In genomic region chr5:6322163-6322713, GRCh38 we compare ENCODE assay signal across 31 cellular contexts.
"Had no signal": no experiment of that assay in that cellular context is flagged by ENCODE, and none has a peak within 500 bp of the region (broad histone marks: within the 10 kb centered on the region; RNA-seq: fewer than 3 reads in every experiment).

No MANE protein-coding gene starts in this region.

- H3K36me3 Mint-ChIP-seq: natural killer cell, neural progenitor cell had no signal

- H3K27me3 ChIP-seq: heart right ventricle, hepatocyte, neutrophil, ovary, stomach, testis, thyroid gland, transverse colon, upper lobe of left lung, uterus had no signal

- ATAC-seq: heart right ventricle; left cardiac atrium; left lobe of liver; lower lobe of right lung; natural killer cell; right cardiac atrium; sciatic nerve; stimulated activated naive B cell treated with anti-CD40 and anti-IgM and Interleukin-4, amounts not matched to agents 10 μg/mL and 1 μg/mL and 100 μg/mL, for 72 hours; stimulated activated naive CD8-positive, alpha-beta T cell treated with anti-CD3 and anti-CD28 coated beads, Interleukin-15, Interleukin-2, amounts not matched to agents 100 U/mL and 50 U/mL, for 24 hours had no signal

- H3K27me3 Mint-ChIP-seq: stimulated activated naive B cell treated with anti-CD40 and anti-IgM and Interleukin-4, amounts not matched to agents 10 μg/mL and 1 μg/mL and 100 μg/mL, for 72 hours had no signal

- H3K9me3 Mint-ChIP-seq: neural progenitor cell had no signal

- H3K4me3 ChIP-seq: heart right ventricle, hepatocyte, lower lobe of right lung, neural progenitor cell, ovary, skin epidermis, stomach, testis, thyroid gland, transverse colon, upper lobe of left lung, uterus had no signal

- H3K4me1 ChIP-seq: heart right ventricle, lower lobe of right lung, neural progenitor cell, stomach, testis, thyroid gland, transverse colon, upper lobe of left lung, uterus had no signal

- H3K27ac Mint-ChIP-seq: natural killer cell; nephron progenitor cell; neural progenitor cell; progenitor cell of endocrine pancreas; stimulated activated naive B cell treated with anti-CD40 and anti-IgM and Interleukin-4, amounts not matched to agents 10 μg/mL and 1 μg/mL and 100 μg/mL, for 72 hours had no signal

- H3K4me3 Mint-ChIP-seq: naive B cell; natural killer cell; nephron progenitor cell; neural progenitor cell; stimulated activated naive B cell treated with anti-CD40 and anti-IgM and Interleukin-4, amounts not matched to agents 10 μg/mL and 1 μg/mL and 100 μg/mL, for 72 hours had no signal

- DNase-seq: heart right ventricle; kidney glomerular epithelial cell; left cardiac atrium; lower lobe of right lung; mammary epithelial cell; mesenchymal stem cell; naive B cell; natural killer cell; nephron progenitor cell; occipital lobe; ovary; right cardiac atrium; stimulated activated CD4-positive, alpha-beta T cell treated with anti-CD3 and anti-CD28 coated beads, Interleukin-12 subunit alpha, Interleukin-12 subunit beta, amount 100 ng/mL, for 4 hours; stimulated activated CD4-positive, alpha-beta T cell treated with anti-CD3 and anti-CD28 coated beads, Interleukin-15, amount 100 ng/mL, for 24 hours; stimulated activated CD4-positive, alpha-beta T cell treated with anti-CD3 and anti-CD28 coated beads, Interleukin-2, amount 100 ng/mL, for 24 hours; stimulated activated CD4-positive, alpha-beta T cell treated with anti-CD3 and anti-CD28 coated beads, Interleukin-4, amount 100 ng/mL, for 1 hour; stimulated activated naive B cell treated with anti-CD40 and anti-IgM and Interleukin-4, amounts not matched to agents 10 μg/mL and 1 μg/mL and 100 μg/mL, for 72 hours; stimulated activated naive CD8-positive, alpha-beta T cell treated with anti-CD3 and anti-CD28 coated beads, Interleukin-15, Interleukin-2, amounts not matched to agents 100 U/mL and 50 U/mL, for 24 hours; stomach; testis; thyroid gland; transverse colon; upper lobe of left lung; uterus had no signal

- H3K27ac ChIP-seq: heart right ventricle, hepatocyte, lower lobe of right lung, neural progenitor cell, neutrophil, ovary, skin epidermis, stomach, testis, thyroid gland, transverse colon, upper lobe of left lung, uterus had no signal

- H3K36me3 ChIP-seq: heart right ventricle, lower lobe of right lung, neural progenitor cell, neutrophil, ovary, stomach, thyroid gland, transverse colon, upper lobe of left lung, uterus had no signal

- H3K9me3 ChIP-seq: neutrophil, ovary, testis, thyroid gland, transverse colon had no signal

- H3K4me1 Mint-ChIP-seq: naive B cell; natural killer cell; nephron progenitor cell; neural progenitor cell; stimulated activated naive B cell treated with anti-CD40 and anti-IgM and Interleukin-4, amounts not matched to agents 10 μg/mL and 1 μg/mL and 100 μg/mL, for 72 hours had no signal
